In the genomic region with DNA sequence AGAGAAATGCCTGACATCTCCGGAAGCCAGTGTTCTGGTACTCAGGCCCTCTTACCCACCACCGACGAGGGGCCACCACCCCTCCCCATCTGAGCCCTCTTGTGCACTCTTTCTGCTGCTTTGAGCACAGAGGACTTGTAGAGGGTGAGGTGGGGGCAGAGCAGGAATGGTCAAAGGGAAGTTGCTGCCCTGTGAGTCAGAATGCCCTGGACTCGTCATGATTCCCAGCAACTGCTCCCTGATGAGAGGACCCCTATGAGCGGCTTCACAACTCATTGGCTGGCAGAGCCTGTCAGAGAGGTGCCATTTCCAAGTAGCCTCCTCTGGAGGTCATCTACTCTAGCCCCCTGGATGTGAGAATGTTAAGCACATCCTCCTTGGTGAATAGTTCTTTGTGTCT, we compare ENCODE assay signal across 15 cellular contexts. TPM values are rescaled to one million over a fixed set of nuclear protein-coding genes. Genes with fewer than 3 reads are reported as not detected.
A peak's percentile ranks its signal among the peaks of the same experiment; 100 is the strongest.
DNase-seq lines count a peak whose midpoint lies in the region; ATAC-seq, FAIRE-seq and TF ChIP-seq lines count a peak whose summit lies in the region.
"Had no signal": no experiment of that assay in that cellular context is flagged by ENCODE, and none has a peak within 500 bp of the region (broad histone marks: within the 10 kb centered on the region; RNA-seq: fewer than 3 reads in every experiment).

No MANE protein-coding gene starts in this region.

- peak overlapping the region; percentile 62 for H3K27ac Mint-ChIP-seq in astrocyte (ENCODE audit: unreplicated experiment)

- peak overlapping the region; percentile 77 for H3K4me2 ChIP-seq in astrocyte (ENCODE audit: low read length)

- peaks cover 2% of the 10 kb centered on the region for H3K27me3 Mint-ChIP-seq in astrocyte (ENCODE audit: low read depth, unreplicated experiment)
- H3K27me3 Mint-ChIP-seq: activated CD4-positive, alpha-beta memory T cell treated with anti-CD3 and anti-CD28 coated beads for 36 hours had no signal

- no peak overlapping the region for H3K4me3 Mint-ChIP-seq in astrocyte (ENCODE audit: unreplicated experiment)
- H3K4me3 Mint-ChIP-seq: activated CD4-positive, alpha-beta memory T cell treated with anti-CD3 and anti-CD28 coated beads for 36 hours had no signal

- H3K36me3 ChIP-seq in HUES48 (ENCODE audit: control insufficient read depth, insufficient read depth, low read length) (no peaks in the 10 kb centered on the region), astrocyte (ENCODE audit: insufficient read depth, low read length) (no peaks in the 10 kb centered on the region)
- H3K36me3 ChIP-seq: ascending aorta, HAP-1, neutrophil had no signal

- ATAC-seq in HG03565 (IDR thresholded peaks at IDR 0.05; ENCODE audit: unreplicated experiment) = no peak

- H4K20me1 ChIP-seq in astrocyte (ENCODE audit: insufficient read depth, low read length) = no peaks in the 10 kb centered on the region

- H3K9me3 Mint-ChIP-seq in astrocyte (ENCODE audit: unreplicated experiment) = no peaks in the 10 kb centered on the region
- H3K9me3 Mint-ChIP-seq: activated CD4-positive, alpha-beta memory T cell treated with anti-CD3 and anti-CD28 coated beads for 36 hours had no signal

- H3K27ac ChIP-seq in HUES48 (ENCODE audit: low read depth, low read length) = peak overlapping the region; percentile 53
- H3K27ac ChIP-seq in astrocyte (ENCODE audit: low read depth, low read length) = peak overlapping the region; percentile 96
- H3K27ac ChIP-seq: neutrophil had no signal

- peak overlapping the region; percentile 9 for H2AFZ ChIP-seq in astrocyte (ENCODE audit: low read depth, low read length)

- H3K4me1 ChIP-seq in HUES48 (ENCODE audit: control insufficient read depth, insufficient read depth, low read length) (peaks cover 23% of the 10 kb centered on the region), astrocyte (ENCODE audit: insufficient read depth, low read length) (peaks cover 51% of the 10 kb centered on the region)
- H3K4me1 ChIP-seq: ascending aorta, HAP-1 had no signal

- no peaks in the 10 kb centered on the region for H3K79me2 ChIP-seq in astrocyte (ENCODE audit: insufficient read depth, low read length)

- H3K36me3 Mint-ChIP-seq in astrocyte (ENCODE audit: low read depth, unreplicated experiment) = no peaks in the 10 kb centered on the region
- H3K36me3 Mint-ChIP-seq: activated CD4-positive, alpha-beta memory T cell treated with anti-CD3 and anti-CD28 coated beads for 36 hours had no signal

- H3K9ac ChIP-seq in HUES48 (ENCODE audit: low read depth, low read length) (no peak overlapping the region), astrocyte (ENCODE audit: low read length) (peak overlapping the region; percentile 69)

- no peak for FAIRE-seq in astrocyte (lab: Jason Lieb, UNC)

- no peak for TF ChIP-seq CTCF in astrocyte (IDR thresholded peaks at IDR 0.05; ENCODE audit: insufficient read depth, low read depth, low read length)

- H3K4me1 Mint-ChIP-seq in astrocyte (ENCODE audit: low read depth, unreplicated experiment) = peaks cover 31% of the 10 kb centered on the region

- DNase-seq in astrocyte (ENCODE audit: low read depth) (peak; percentile 55), hepatic stellate cell (ENCODE audit: low spot score) (peak; percentile 79), stromal cell of bone marrow (ENCODE audit: low read depth) (peak; percentile 51), iPS-NIHi11 (ENCODE audit: low spot score) (no peak), NCI-H2227 treated with DMSO at 0.1 percent for 48 hours (lab: John Stamatoyannopoulos, UW) (no peak), SHP77 (lab: John Stamatoyannopoulos, UW) (no peak)
- DNase-seq: activated CD4-positive, alpha-beta memory T cell treated with anti-CD3 and anti-CD28 coated beads for 36 hours; DND-41; NCI-H1436 treated with DMSO at 0.1 percent for 48 hours; SIG-M5 had no signal

- no peak overlapping the region for H3K4me3 ChIP-seq in HUES48 (ENCODE audit: low read depth, low read length)
- H3K4me3 ChIP-seq in astrocyte (ENCODE audit: insufficient read depth, low read depth, low read length) = peak overlapping the region; percentile 47
- H3K4me3 ChIP-seq: ascending aorta, HAP-1 had no signal

- no peaks in the 10 kb centered on the region for H3K9me3 ChIP-seq in HUES48 (ENCODE audit: control insufficient read depth, insufficient read depth, low read length)
- no peaks in the 10 kb centered on the region for H3K9me3 ChIP-seq in astrocyte (ENCODE audit: insufficient read depth, low read depth, low read length)
- H3K9me3 ChIP-seq: ascending aorta, HAP-1, neutrophil had no signal

- H3K27me3 ChIP-seq in HUES48 (ENCODE audit: control insufficient read depth, insufficient read depth, low read length) (no peaks in the 10 kb centered on the region), astrocyte (ENCODE audit: insufficient read depth, low read length) (no peaks in the 10 kb centered on the region)
- H3K27me3 ChIP-seq: ascending aorta, neutrophil had no signal

RNA-seq across cellular contexts. Expression of a gene that starts 0.8 kb away (rescaled TPM):
- 0.96 and 1.00 TPM in 2 replicates for total RNA-seq in astrocyte

RNA-seq across cellular contexts. Expression of a gene that starts 9.1 kb away (rescaled TPM):
- not detected in 2 replicates for total RNA-seq in astrocyte
- total RNA-seq: ascending aorta had no signal

RNA-seq across cellular contexts. Expression of a gene that starts 20.9 kb away (rescaled TPM):
- total RNA-seq in astrocyte = 1.8 and 3.3 TPM in 2 replicates

RNA-seq across cellular contexts. Expression of a gene that starts 22.4 kb away (rescaled TPM):
- 18.8 and 21.4 TPM in 2 replicates for total RNA-seq in astrocyte

RNA-seq across cellular contexts. Expression of a gene that starts 57.8 kb away (rescaled TPM):
- 4.5 and 5.2 TPM in 2 replicates for total RNA-seq in astrocyte
- total RNA-seq: ascending aorta had no signal

Comparison
In these comparisons a context has a peak if more than half of its experiments do, and no peak if none do; other contexts are left out.
1. DNase-seq: peak in astrocyte (single experiment), hepatic stellate cell (single experiment) and stromal cell of bone marrow (single experiment); none in iPS-NIHi11 (single experiment), NCI-H2227 treated with DMSO at 0.1 percent for 48 hours (single experiment) and SHP77 (0 of 2).